8 cellular contexts compared by ENCODE assay signal in genomic region chr16:22375117-22375962, GRCh38. TPM values are rescaled to one million over a fixed set of nuclear protein-coding genes. Genes with fewer than 3 reads are reported as not detected.
DNase-seq lines count a peak whose midpoint lies in the region; ATAC-seq and TF ChIP-seq lines count a peak whose summit lies in the region.

No MANE protein-coding gene starts in this region.

- H3K9me3 ChIP-seq in HAP-1 (no peaks in the 10 kb centered on the region), RWPE2 (ENCODE audit: severe bottlenecking) (no peaks in the 10 kb centered on the region), ovary (no peaks in the 10 kb centered on the region)

- 37 to 40% (median 39%) methylated on average over 27 to 28 of the region's 28 CpGs for WGBS in ovary, 3 donors

- in situ Hi-C loops in HAP-1 (cut with MboI; ENCODE audit: low sequenced_read_pairs) = no loop called here

- no peak for ATAC-seq in RWPE2 (ENCODE audit: low read depth)
- ATAC-seq in GM21529 (IDR thresholded peaks at IDR 0.05; ENCODE audit: unreplicated experiment) = no peak

- no peaks in the 10 kb centered on the region for H3K27me3 ChIP-seq in HAP-1 (ENCODE audit: low read depth)
- no peaks in the 10 kb centered on the region for H3K27me3 ChIP-seq in RWPE2 (ENCODE audit: insufficient read depth, poor library complexity, severe bottlenecking)
- H3K27me3 ChIP-seq in ovary = no peaks in the 10 kb centered on the region

- H3K36me3 ChIP-seq in HAP-1 (replicated peaks) (peaks cover 6% of the 10 kb centered on the region), RWPE2 (ENCODE audit: low read depth) (peaks cover 24% of the 10 kb centered on the region), ovary (no peaks in the 10 kb centered on the region)

- H3K4me3 ChIP-seq in HAP-1 = peak overlapping the region; percentile 72
- peak overlapping the region; percentile 81 for H3K4me3 ChIP-seq in RWPE2 (ENCODE audit: severe bottlenecking)
- peak overlapping the region; percentile 87 for H3K4me3 ChIP-seq in ovary

- H3K27ac ChIP-seq in RWPE2 (ENCODE audit: poor library complexity, severe bottlenecking) (peak overlapping the region; percentile 52), ovary (peak overlapping the region; percentile 18 to 61)

- intact Hi-C loops in ovary (cut with DNase I) = loop anchor here in 3 of 4 donors (5.0 to 10.0 kb wide), 2 partner anchors 49 to 52 kb away; no protein-coding TSS in a partner anchor

- TF ChIP-seq CTCF in RWPE2 (IDR thresholded peaks at IDR 0.05; ENCODE audit: poor library complexity, severe bottlenecking) (no peak), ovary (IDR thresholded peaks at IDR 0.05) (no peak)

- TF ChIP-seq POLR2A in erythroblast (IDR thresholded peaks at IDR 0.05; ENCODE audit: low read length) (no peak), ovary (IDR thresholded peaks at IDR 0.05) (no peak)

- H3K4me1 ChIP-seq in HAP-1 = peaks cover 10% of the 10 kb centered on the region
- H3K4me1 ChIP-seq in RWPE2 (ENCODE audit: insufficient read depth, poor library complexity, severe bottlenecking) = peaks cover 18% of the 10 kb centered on the region
- H3K4me1 ChIP-seq in ovary (ENCODE audit: insufficient read depth) = peaks cover 5% of the 10 kb centered on the region

- DNase-seq in HAP-1 (ENCODE audit: low spot score in 2 of 2) (no peak), RWPE2 (ENCODE audit: low spot score) (no peak), erythroblast (lab: John Stamatoyannopoulos, UW) (peak; percentile 26 to 46), ovary (no peak), middle frontal gyrus (ENCODE audit: extremely low spot score, low spot score) (no peak), NCI-H1436 treated with DMSO at 0.1 percent for 48 hours (lab: John Stamatoyannopoulos, UW) (no peak), NCI-H1694 treated with DMSO at 0.1 percent for 48 hours (lab: John Stamatoyannopoulos, UW) (no peak)

- TF ChIP-seq EP300 in ovary (IDR thresholded peaks at IDR 0.05) = no peak

RNA-seq across cellular contexts. Expression of gene CDR2, which starts 0.9 kb away (rescaled TPM):
- 10 to 100 TPM; 14.3 to 30.3 (median 23.7) TPM for total RNA-seq in ovary
- polyA plus RNA-seq in ovary = 10 to 100 TPM; 12.7 to 22.9 TPM

Comparison
In these comparisons a context has a peak if more than half of its experiments do, and no peak if none do; other contexts are left out.
1. DNase-seq: peak in erythroblast (2 of 2); none in HAP-1 (0 of 2), RWPE2 (single experiment), ovary (0 of 5), middle frontal gyrus (single experiment), NCI-H1436 treated with DMSO at 0.1 percent for 48 hours (single experiment) and NCI-H1694 treated with DMSO at 0.1 percent for 48 hours (single experiment).
2. Peak in every context shown above with its lines, with median percentiles within 50 percentile points of each other: H3K4me3 ChIP-seq.